15 cellular contexts compared by ENCODE assay signal in genomic region chr7:138514044-138514443, GRCh38.
"Had no signal": no experiment of that assay in that cellular context is flagged by ENCODE, and none has a peak within 500 bp of the region (broad histone marks: within the 10 kb centered on the region; RNA-seq: fewer than 3 reads in every experiment).

No MANE protein-coding gene starts in this region.

- DNase-seq: activated CD4-positive, alpha-beta T cell treated with anti-CD3 and anti-CD28 coated beads for 36 hours; activated CD8-positive, alpha-beta memory T cell treated with anti-CD3 and anti-CD28 coated beads, Interleukin-2, amount 50 U/mL, for 4 hours; activated CD8-positive, alpha-beta T cell treated with anti-CD3 and anti-CD28 coated beads for 36 hours; activated naive CD8-positive, alpha-beta T cell treated with anti-CD3 and anti-CD28 coated beads, Interleukin-2, amount 50 U/mL, for 24 hours; activated T-cell treated with anti-CD3 and anti-CD28 coated beads, Interleukin-2, amount 50 U/mL, for 72 hours; central memory CD4-positive, alpha-beta T cell; effector memory CD4-positive, alpha-beta T cell; immature natural killer cell; natural killer cell; stimulated activated CD4-positive, alpha-beta T cell treated with anti-CD3 and anti-CD28 coated beads, Interleukin-4, amount 100 ng/mL, for 1 hour; T-cell; T1000 had no signal

- H3K4me3 ChIP-seq: lung, vagina had no signal

- H3K27me3 Mint-ChIP-seq: activated CD4-positive, alpha-beta T cell treated with anti-CD3 and anti-CD28 coated beads for 36 hours; activated CD8-positive, alpha-beta T cell treated with anti-CD3 and anti-CD28 coated beads for 36 hours; activated naive CD8-positive, alpha-beta T cell treated with anti-CD3 and anti-CD28 coated beads, Interleukin-2, amount 50 U/mL, for 24 hours; T-cell had no signal

- H3K9me3 ChIP-seq: vagina had no signal

- H3K4me1 ChIP-seq: vagina had no signal

- H3K4me1 Mint-ChIP-seq: activated naive CD8-positive, alpha-beta T cell treated with anti-CD3 and anti-CD28 coated beads, Interleukin-2, amount 50 U/mL, for 24 hours had no signal

- H3K27ac Mint-ChIP-seq: activated CD4-positive, alpha-beta T cell treated with anti-CD3 and anti-CD28 coated beads for 36 hours; activated CD8-positive, alpha-beta T cell treated with anti-CD3 and anti-CD28 coated beads for 36 hours; activated naive CD8-positive, alpha-beta T cell treated with anti-CD3 and anti-CD28 coated beads, Interleukin-2, amount 50 U/mL, for 24 hours; T-cell had no signal

- H3K9me3 Mint-ChIP-seq: immature natural killer cell, natural killer cell had no signal

- H3K4me3 Mint-ChIP-seq: activated CD4-positive, alpha-beta T cell treated with anti-CD3 and anti-CD28 coated beads for 36 hours; activated CD8-positive, alpha-beta T cell treated with anti-CD3 and anti-CD28 coated beads for 36 hours; activated naive CD8-positive, alpha-beta T cell treated with anti-CD3 and anti-CD28 coated beads, Interleukin-2, amount 50 U/mL, for 24 hours; activated T-cell treated with anti-CD3 and anti-CD28 coated beads, Interleukin-2, amount 50 U/mL, for 72 hours; immature natural killer cell; natural killer cell; T-cell had no signal

- H3K27ac ChIP-seq: epithelial cell of prostate, vagina had no signal

- H3K27me3 ChIP-seq: vagina had no signal

- H3K36me3 Mint-ChIP-seq: natural killer cell had no signal

- ATAC-seq: activated CD4-positive, alpha-beta T cell treated with anti-CD3 and anti-CD28 coated beads for 36 hours; activated CD8-positive, alpha-beta T cell treated with anti-CD3 and anti-CD28 coated beads for 36 hours; activated naive CD8-positive, alpha-beta T cell treated with anti-CD3 and anti-CD28 coated beads, Interleukin-2, amount 50 U/mL, for 24 hours; activated T-cell treated with anti-CD3 and anti-CD28 coated beads, Interleukin-2, amount 50 U/mL, for 72 hours; natural killer cell; T-cell had no signal
